In genomic region chr10:76973091-76973514, GRCh38 we compare ENCODE assay signal across 18 cellular contexts.
DNase-seq lines count a peak whose midpoint lies in the region; ATAC-seq and TF ChIP-seq lines count a peak whose summit lies in the region.
"Had no signal": no experiment of that assay in that cellular context is flagged by ENCODE, and none has a peak within 500 bp of the region (broad histone marks: within the 10 kb centered on the region; RNA-seq: fewer than 3 reads in every experiment).

No MANE protein-coding gene starts in this region.

- H3K36me3 ChIP-seq in hepatocyte (replicated peaks; ENCODE audit: insufficient read depth, low read depth), result no peaks in the 10 kb centered on the region
- H3K36me3 ChIP-seq: BLaER1 treated with 17β-estradiol and CSF1 and Interleukin-3, amounts not matched to agents 10 nM and 100 nM; SJSA1 had no signal

- no peaks in the 10 kb centered on the region for H3K27me3 Mint-ChIP-seq in activated naive CD4-positive, alpha-beta T cell treated with anti-CD3 and anti-CD28 coated beads for 36 hours (ENCODE audit: low read depth)
- H3K27me3 Mint-ChIP-seq in endothelial cell (ENCODE audit: unreplicated experiment), result no peaks in the 10 kb centered on the region

- H3K9me3 Mint-ChIP-seq in activated naive CD4-positive, alpha-beta T cell treated with anti-CD3 and anti-CD28 coated beads for 36 hours, result no peaks in the 10 kb centered on the region
- peaks cover 0 to 4% of the 10 kb centered on the region in 2 donors for H3K9me3 Mint-ChIP-seq in activated naive CD4-positive, alpha-beta T cell treated with anti-CD3 and anti-CD28 coated beads, Interleukin-2, amount 50 U/mL, for 72 hours
- H3K9me3 Mint-ChIP-seq in endothelial cell (ENCODE audit: unreplicated experiment), result no peaks in the 10 kb centered on the region
- H3K9me3 Mint-ChIP-seq: IgD-negative memory B cell had no signal

- no peak overlapping the region for H3K4me3 ChIP-seq in hepatocyte
- H3K4me3 ChIP-seq: BLaER1 treated with 17β-estradiol and CSF1 and Interleukin-3, amounts not matched to agents 10 nM and 100 nM; PC-9; SJSA1 had no signal

- peaks cover 40% of the 10 kb centered on the region for H3K4me1 ChIP-seq in hepatocyte (ENCODE audit: insufficient read depth)
- H3K4me1 ChIP-seq: SJSA1 had no signal

- H3K4me1 Mint-ChIP-seq in activated naive CD4-positive, alpha-beta T cell treated with anti-CD3 and anti-CD28 coated beads for 36 hours (ENCODE audit: low read depth), result no peaks in the 10 kb centered on the region
- no peaks in the 10 kb centered on the region for H3K4me1 Mint-ChIP-seq in endothelial cell (ENCODE audit: unreplicated experiment)
- H3K4me1 Mint-ChIP-seq: IgD-negative memory B cell had no signal

- H3K9me3 ChIP-seq in hepatocyte (ENCODE audit: low read depth), result no peaks in the 10 kb centered on the region
- H3K9me3 ChIP-seq: SJSA1 had no signal

- peak; percentile 52 for ATAC-seq in sciatic nerve
- ATAC-seq in activated naive CD4-positive, alpha-beta T cell treated with anti-CD3 and anti-CD28 coated beads, Interleukin-2, amount 50 U/mL, for 72 hours, result no peak

- intact Hi-C loops in sciatic nerve (cut with DNase I), result no loop called here
- intact Hi-C loops in activated naive CD4-positive, alpha-beta T cell treated with anti-CD3 and anti-CD28 coated beads for 36 hours (cut with micrococcal nuclease), result no loop called here

- no peak overlapping the region for H3K4me3 Mint-ChIP-seq in activated naive CD4-positive, alpha-beta T cell treated with anti-CD3 and anti-CD28 coated beads for 36 hours
- no peak overlapping the region for H3K4me3 Mint-ChIP-seq in endothelial cell (ENCODE audit: unreplicated experiment)
- H3K4me3 Mint-ChIP-seq: IgD-negative memory B cell had no signal

- H3K4me2 ChIP-seq in hepatocyte, result peak overlapping the region; percentile 42
- H3K4me2 ChIP-seq: BLaER1 treated with 17β-estradiol and CSF1 and Interleukin-3, amounts not matched to agents 10 nM and 100 nM; PC-9 had no signal

- TF ChIP-seq CTCF in AG09319 (IDR thresholded peaks at IDR 0.05; ENCODE audit: low read depth, low read length) (no peak), hepatocyte (IDR thresholded peaks at IDR 0.05; ENCODE audit: poor library complexity) (no peak), endothelial cell (IDR thresholded peaks at IDR 0.05; ENCODE audit: unreplicated experiment) (no peak)

- no peaks in the 10 kb centered on the region for H3K9me2 ChIP-seq in hepatocyte (replicated peaks; ENCODE audit: insufficient read depth)

- CTCF ChIA-PET in activated naive CD4-positive, alpha-beta T cell treated with anti-CD3 and anti-CD28 coated beads for 36 hours (lab: Charles Lee), result no interaction called here

- H3K79me2 ChIP-seq in hepatocyte, result no peaks in the 10 kb centered on the region

- H3K36me3 Mint-ChIP-seq in activated naive CD4-positive, alpha-beta T cell treated with anti-CD3 and anti-CD28 coated beads for 36 hours (ENCODE audit: low read depth), result no peaks in the 10 kb centered on the region
- no peaks in the 10 kb centered on the region for H3K36me3 Mint-ChIP-seq in activated naive CD4-positive, alpha-beta T cell treated with anti-CD3 and anti-CD28 coated beads, Interleukin-2, amount 50 U/mL, for 72 hours
- no peaks in the 10 kb centered on the region for H3K36me3 Mint-ChIP-seq in endothelial cell (ENCODE audit: low read depth, unreplicated experiment)
- H3K36me3 Mint-ChIP-seq: IgD-negative memory B cell had no signal

- no peak overlapping the region for H3K27ac Mint-ChIP-seq in activated naive CD4-positive, alpha-beta T cell treated with anti-CD3 and anti-CD28 coated beads for 36 hours
- no peak overlapping the region for H3K27ac Mint-ChIP-seq in activated naive CD4-positive, alpha-beta T cell treated with anti-CD3 and anti-CD28 coated beads, Interleukin-2, amount 50 U/mL, for 72 hours
- no peak overlapping the region for H3K27ac Mint-ChIP-seq in endothelial cell (ENCODE audit: unreplicated experiment)
- H3K27ac Mint-ChIP-seq: IgD-negative memory B cell had no signal

- peak overlapping the region; percentile 59 for H3K27ac ChIP-seq in hepatocyte
- H3K27ac ChIP-seq: BLaER1 treated with 17β-estradiol and CSF1 and Interleukin-3, amounts not matched to agents 10 nM and 100 nM; PC-9; SJSA1 had no signal

- WGBS in hepatocyte (ENCODE audit: low lambda C conversion rate, missing lambda C conversion rate), result 41% methylated on average over 5 of the region's 5 CpGs

- no peaks in the 10 kb centered on the region for H4K20me1 ChIP-seq in hepatocyte (ENCODE audit: insufficient read depth, poor library complexity, severe bottlenecking)
- H4K20me1 ChIP-seq: BLaER1 treated with 17β-estradiol and CSF1 and Interleukin-3, amounts not matched to agents 10 nM and 100 nM had no signal

- no peaks in the 10 kb centered on the region for H3K27me3 ChIP-seq in hepatocyte
- H3K27me3 ChIP-seq: BLaER1 treated with 17β-estradiol and CSF1 and Interleukin-3, amounts not matched to agents 10 nM and 100 nM had no signal

- no peak overlapping the region for H2AFZ ChIP-seq in hepatocyte
- H2AFZ ChIP-seq: PC-9 had no signal

- DNase-seq in AG09319 (ENCODE audit: extremely low read depth, low read depth), result peak; percentile 5
- peak; percentile 12 for DNase-seq in NCI-H187 treated with DMSO at 0.1 percent for 48 hours (lab: John Stamatoyannopoulos, UW)
- DNase-seq in hepatocyte (ENCODE audit: low spot score), result peak; percentile 19
- no peak for DNase-seq in sciatic nerve (ENCODE audit: low spot score)
- DNase-seq in activated naive CD4-positive, alpha-beta T cell treated with anti-CD3 and anti-CD28 coated beads for 36 hours, result no peak
- no peak for DNase-seq in activated naive CD4-positive, alpha-beta T cell treated with anti-CD3 and anti-CD28 coated beads, Interleukin-2, amount 50 U/mL, for 72 hours (ENCODE audit: low spot score in 2 of 2)
- DNase-seq in SW480 (ENCODE audit: low spot score), result no peak
- no peak for DNase-seq in endothelial cell (ENCODE audit: low spot score)
- DNase-seq: 8988T, GOT3, NCI-H1930, NCI-H2171 treated with DMSO at 0.1 percent for 48 hours, NCI-H446 treated with DMSO at 0.1 percent for 48 hours, NCI-H748 treated with DMSO at 0.1 percent for 48 hours, PC-9 had no signal

Comparison
In these comparisons a context has a peak if more than half of its experiments do, and no peak if none do; other contexts are left out.
1. DNase-seq: peak in AG09319 (single experiment), NCI-H187 treated with DMSO at 0.1 percent for 48 hours (single experiment) and hepatocyte (single experiment); none in sciatic nerve (single experiment), activated naive CD4-positive, alpha-beta T cell treated with anti-CD3 and anti-CD28 coated beads for 36 hours (single experiment), activated naive CD4-positive, alpha-beta T cell treated with anti-CD3 and anti-CD28 coated beads, Interleukin-2, amount 50 U/mL, for 72 hours (0 of 2), SW480 (single experiment) and endothelial cell (single experiment).